In the genomic region with DNA sequence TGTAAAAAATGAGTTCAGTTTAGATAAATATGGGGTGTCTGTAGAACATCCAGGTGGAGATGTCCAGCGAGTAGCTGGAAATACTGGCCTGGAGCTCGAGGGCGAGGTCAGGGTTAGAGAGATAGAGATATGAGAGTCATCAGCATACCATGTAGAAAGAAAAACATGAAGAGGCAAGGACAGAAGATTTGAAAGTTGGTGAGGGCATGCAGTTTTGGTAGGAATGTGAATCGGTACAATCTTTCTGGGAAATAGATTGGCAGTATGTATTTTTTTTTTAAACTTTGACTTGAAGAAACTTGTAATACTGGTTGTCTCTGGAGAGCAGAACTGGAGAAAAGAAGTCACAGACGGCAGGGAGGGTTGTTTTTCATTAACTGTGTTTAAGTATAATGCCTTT, we compare ENCODE assay signal across 18 cellular contexts. TPM values are rescaled to one million over a fixed set of nuclear protein-coding genes. Genes with fewer than 3 reads are reported as not detected.
DNase-seq lines count a peak whose midpoint lies in the region; ATAC-seq, FAIRE-seq and TF ChIP-seq lines count a peak whose summit lies in the region.
"Had no signal": no experiment of that assay in that cellular context is flagged by ENCODE, and none has a peak within 500 bp of the region (broad histone marks: within the 10 kb centered on the region; RNA-seq: fewer than 3 reads in every experiment).

No MANE protein-coding gene starts in this region.

- no peaks in the 10 kb centered on the region for H3F3A ChIP-seq in Loucy (ENCODE audit: low read depth)

- DNase-seq in DND-41 (no peak), keratinocyte (ENCODE audit: low read depth, low spot score) (no peak), type B pancreatic cell (ENCODE audit: extremely low spot score, unreplicated experiment) (no peak), OCI-M1 (lab: John Stamatoyannopoulos, UW) (no peak)
- DNase-seq in stimulated activated CD4-positive, alpha-beta T cell treated with anti-CD3 and anti-CD28 coated beads, Interleukin-4, amount 100 ng/mL, for 24 hours, result no peak
- DNase-seq: Caco-2, GDM1, GM23248 had no signal

- H3K36me3 ChIP-seq in DND-41 (ENCODE audit: insufficient read depth, low read length), result peaks cover 5% of the 10 kb centered on the region; the same call in 1 of the 2 replicates
- no peaks in the 10 kb centered on the region for H3K36me3 ChIP-seq in Loucy (ENCODE audit: insufficient read depth, low read length)
- no peaks in the 10 kb centered on the region for H3K36me3 ChIP-seq in keratinocyte (ENCODE audit: control insufficient read depth in 2 of 2, extremely low read depth in 1 of 2, insufficient read depth in 2 of 2, low read length in 2 of 2)

- no peaks in the 10 kb centered on the region for H3K9me1 ChIP-seq in keratinocyte (ENCODE audit: control insufficient read depth, extremely low read depth, insufficient read depth, low read length)

- H3K4me1 Mint-ChIP-seq in type B pancreatic cell (ENCODE audit: unreplicated experiment), result peaks cover 6% of the 10 kb centered on the region

- peaks cover 4% of the 10 kb centered on the region for H3K36me3 Mint-ChIP-seq in type B pancreatic cell

- H3K9me2 ChIP-seq in Loucy (replicated peaks; ENCODE audit: low read depth, low read length), result no peaks in the 10 kb centered on the region

- ATAC-seq in DND-41 (ENCODE audit: insufficient read depth, low read depth) (no peak), GM18909 (IDR thresholded peaks at IDR 0.05; ENCODE audit: poor library complexity, unreplicated experiment) (no peak)

- H3K9me3 ChIP-seq in DND-41 (ENCODE audit: insufficient read depth, low read length, severe bottlenecking) (no peaks in the 10 kb centered on the region), Loucy (ENCODE audit: insufficient read depth, low read depth, low read length) (no peaks in the 10 kb centered on the region), keratinocyte (ENCODE audit: control insufficient read depth, low read depth, low read length) (no peaks in the 10 kb centered on the region)
- H3K9me3 ChIP-seq: BLaER1 treated with 17β-estradiol and CSF1 and Interleukin-3, amounts not matched to agents 10 nM and 100 nM; Caco-2; HAP-1 had no signal

- H3K4me1 ChIP-seq in DND-41 (ENCODE audit: insufficient read depth, low read length), result peaks cover 23% of the 10 kb centered on the region
- H3K4me1 ChIP-seq in Loucy (ENCODE audit: insufficient read depth, low read length, poor library complexity, severe bottlenecking), result peaks cover 9% of the 10 kb centered on the region
- H3K4me1 ChIP-seq in keratinocyte (ENCODE audit: control insufficient read depth, extremely low read depth, insufficient read depth, low read length), result peaks cover 7% of the 10 kb centered on the region

- H3K4me2 ChIP-seq in DND-41 (ENCODE audit: insufficient read depth, low read length) (no peak overlapping the region), Loucy (ENCODE audit: low read depth, low read length, poor library complexity, severe bottlenecking) (no peak overlapping the region), keratinocyte (ENCODE audit: control insufficient read depth, extremely low read depth, insufficient read depth, low read depth, low read length) (no peak overlapping the region)
- H3K4me2 ChIP-seq: BLaER1 treated with 17β-estradiol and CSF1 and Interleukin-3, amounts not matched to agents 10 nM and 100 nM had no signal

- no peak for FAIRE-seq in keratinocyte (lab: Jason Lieb, UNC)
- FAIRE-seq: D721Med had no signal

- peaks cover 25% of the 10 kb centered on the region for H3K79me2 ChIP-seq in DND-41 (ENCODE audit: insufficient read depth, low read length)
- H3K79me2 ChIP-seq in Loucy (ENCODE audit: insufficient read depth, low read length), result peaks cover 23% of the 10 kb centered on the region
- peaks cover 18% of the 10 kb centered on the region for H3K79me2 ChIP-seq in keratinocyte (ENCODE audit: control insufficient read depth, insufficient read depth, low read length)

- H2AFZ ChIP-seq in DND-41 (ENCODE audit: low read depth, low read length) (peak overlapping the region; percentile 59), Loucy (ENCODE audit: low read length) (peak overlapping the region; percentile 32; the same call in 1 of the 2 replicates), keratinocyte (ENCODE audit: control insufficient read depth, low read length) (peak overlapping the region; percentile 36)
- H2AFZ ChIP-seq: GM23248 had no signal

- H3K9ac ChIP-seq in DND-41 (ENCODE audit: low read depth, low read length) (no peak overlapping the region), Loucy (ENCODE audit: low read depth, low read length, poor library complexity, severe bottlenecking) (no peak overlapping the region), keratinocyte (ENCODE audit: control insufficient read depth, extremely low read depth, insufficient read depth, low read length) (no peak overlapping the region)
- H3K9ac ChIP-seq: BLaER1 treated with 17β-estradiol and CSF1 and Interleukin-3, amounts not matched to agents 10 nM and 100 nM; GM23248 had no signal

- no peaks in the 10 kb centered on the region for H3K27me3 Mint-ChIP-seq in type B pancreatic cell

- dilution Hi-C loops in keratinocyte (cut with MboI; ENCODE audit: extremely low pct_ligation_motif_present, low sequenced_read_pairs), result no loop called here

- H3K4me3 Mint-ChIP-seq in type B pancreatic cell, result peak overlapping the region; percentile 13
- H3K4me3 Mint-ChIP-seq: B cell had no signal

- no peaks in the 10 kb centered on the region for H4K20me1 ChIP-seq in DND-41 (ENCODE audit: insufficient read depth, low read length)
- peaks cover 6% of the 10 kb centered on the region for H4K20me1 ChIP-seq in Loucy (ENCODE audit: insufficient read depth, low read length, poor library complexity, severe bottlenecking)
- no peaks in the 10 kb centered on the region for H4K20me1 ChIP-seq in keratinocyte (ENCODE audit: control insufficient read depth, extremely low read depth, insufficient read depth, low read length)

- no peak overlapping the region for H3K4me3 ChIP-seq in DND-41 (ENCODE audit: low read depth in 1 of 2, low read length in 2 of 2)
- H3K4me3 ChIP-seq in Loucy (ENCODE audit: low read length, poor library complexity, severe bottlenecking), result no peak overlapping the region
- no peak overlapping the region for H3K4me3 ChIP-seq in keratinocyte (ENCODE audit: control insufficient read depth in 2 of 3, extremely low read depth in 1 of 3, insufficient read depth in 2 of 3, low read depth in 1 of 3, low read length in 3 of 3)
- H3K4me3 ChIP-seq: BLaER1 treated with 17β-estradiol and CSF1 and Interleukin-3, amounts not matched to agents 10 nM and 100 nM; GM23248; HAP-1 had no signal

- no peaks in the 10 kb centered on the region for H3K9me3 Mint-ChIP-seq in type B pancreatic cell

- no peak overlapping the region for H3K27ac ChIP-seq in DND-41 (ENCODE audit: low read length)
- no peak overlapping the region for H3K27ac ChIP-seq in keratinocyte (ENCODE audit: control insufficient read depth, insufficient read depth, low read length)
- H3K27ac ChIP-seq: BLaER1 treated with 17β-estradiol and CSF1 and Interleukin-3, amounts not matched to agents 10 nM and 100 nM; GM23248 had no signal

- TF ChIP-seq CTCF in DND-41 (IDR thresholded peaks at IDR 0.05; ENCODE audit: borderline replicate concordance, extremely low read depth, low read length, poor library complexity, severe bottlenecking) (no peak), Loucy (conservative IDR thresholded peaks at IDR 0.05; ENCODE audit: low read length) (no peak), keratinocyte (optimal IDR thresholded peaks at IDR 0.05 in 1 of 3, IDR thresholded peaks at IDR 0.05 in 1 of 3, conservative IDR thresholded peaks at IDR 0.05 in 1 of 3; ENCODE audit: extremely low read depth in 1 of 3, insufficient read depth in 2 of 3, low read length in 3 of 3) (no peak), type B pancreatic cell (conservative IDR thresholded peaks at IDR 0.05) (no peak)

- H3K27ac Mint-ChIP-seq in type B pancreatic cell, result peak overlapping the region; percentile 23
- H3K27ac Mint-ChIP-seq: B cell had no signal

- H3K27me3 ChIP-seq in DND-41 (ENCODE audit: insufficient read depth, low read length, poor library complexity) (no peaks in the 10 kb centered on the region), Loucy (ENCODE audit: insufficient read depth, low read length, poor library complexity, severe bottlenecking) (no peaks in the 10 kb centered on the region), keratinocyte (ENCODE audit: control insufficient read depth, extremely low read depth, insufficient read depth, low read length) (no peaks in the 10 kb centered on the region)

RNA-seq across cellular contexts. Expression of a gene that starts 2.4 kb away (rescaled TPM):
- 78.8 to 94.0 TPM (median 83.7 TPM) in 3 replicates for polyA plus RNA-seq in keratinocyte
- polyA plus RNA-seq in keratinocyte (2011; ENCODE audit: low read depth), result 43.5 TPM
- polyA plus RNA-seq in keratinocyte (2011; cell fraction: cytosol; rRNA removed), result 82.5 and 90.0 TPM in 2 replicates
- polyA plus RNA-seq in keratinocyte (2011; cell fraction: nucleus; rRNA removed), result 50.4 and 54.8 TPM in 2 replicates
- 43.6 and 82.8 TPM in 2 replicates for polyA plus RNA-seq in keratinocyte (2012; ENCODE audit: low replicate concordance)
- polyA minus RNA-seq in keratinocyte, result 71.4 to 105 TPM (median 90.9 TPM) in 3 replicates
- polyA minus RNA-seq in keratinocyte (2011; cell fraction: cytosol; rRNA and poly(A)+ RNA removed), result 87.1 TPM
- polyA minus RNA-seq in keratinocyte (2011; cell fraction: nucleus; rRNA and poly(A)+ RNA removed), result 25.4 and 29.2 TPM in 2 replicates
- total RNA-seq in type B pancreatic cell (ENCODE audit: low replicate concordance), result 67.0 and 79.3 TPM in 2 replicates

RNA-seq across cellular contexts. Expression of a gene that starts 25.1 kb away (rescaled TPM):
- 1.5 to 3.2 TPM (median 1.6 TPM) in 3 replicates for polyA plus RNA-seq in keratinocyte
- 3.3 TPM for polyA plus RNA-seq in keratinocyte (2011; ENCODE audit: low read depth)
- polyA plus RNA-seq in keratinocyte (2011; cell fraction: cytosol; rRNA removed), result 1.9 and 2.4 TPM in 2 replicates
- 6.4 and 7.0 TPM in 2 replicates for polyA plus RNA-seq in keratinocyte (2011; cell fraction: nucleus; rRNA removed)
- polyA plus RNA-seq in keratinocyte (2012; ENCODE audit: low replicate concordance), result 2.8 and 5.0 TPM in 2 replicates
- polyA minus RNA-seq in keratinocyte, result 1.5 to 6.5 TPM (median 2.3 TPM) in 3 replicates
- polyA minus RNA-seq in keratinocyte (2011; cell fraction: cytosol; rRNA and poly(A)+ RNA removed), result 2.7 TPM
- 1.2 and 1.4 TPM in 2 replicates for polyA minus RNA-seq in keratinocyte (2011; cell fraction: nucleus; rRNA and poly(A)+ RNA removed)
- 18.8 and 34.1 TPM in 2 replicates for total RNA-seq in type B pancreatic cell (ENCODE audit: low replicate concordance)

RNA-seq across cellular contexts. Expression of a gene that starts 36.0 kb away (rescaled TPM):
- not detected in 3 replicates for polyA plus RNA-seq in keratinocyte
- polyA plus RNA-seq in keratinocyte (2011; ENCODE audit: low read depth), result not detected
- polyA plus RNA-seq in keratinocyte (2011; cell fraction: cytosol; rRNA removed), result not detected in 2 replicates
- polyA plus RNA-seq in keratinocyte (2011; cell fraction: nucleus; rRNA removed), result not detected in 2 replicates
- polyA plus RNA-seq in keratinocyte (2012; ENCODE audit: low replicate concordance), result not detected in 2 replicates
- not detected in 3 replicates for polyA minus RNA-seq in keratinocyte
- polyA minus RNA-seq in keratinocyte (2011; cell fraction: cytosol; rRNA and poly(A)+ RNA removed), result not detected
- polyA minus RNA-seq in keratinocyte (2011; cell fraction: nucleus; rRNA and poly(A)+ RNA removed), result not detected in 2 replicates
- total RNA-seq in type B pancreatic cell (ENCODE audit: low replicate concordance), result not detected in 2 replicates
- total RNA-seq: A172, Caco-2, Daoy, GM23248, H4, HT1080 had no signal
- polyA plus RNA-seq: GM23248 had no signal

RNA-seq across cellular contexts. Expression of a gene that starts 40.8 kb away (rescaled TPM):
- 0.12 to 0.42 TPM (median 0.26 TPM) in 3 replicates for polyA plus RNA-seq in keratinocyte
- polyA plus RNA-seq in keratinocyte (2011; ENCODE audit: low read depth), result 0.66 TPM
- polyA plus RNA-seq in keratinocyte (2011; cell fraction: cytosol; rRNA removed), result 0.09 and 0.21 TPM in 2 replicates
- 0.25 and 0.40 TPM in 2 replicates for polyA plus RNA-seq in keratinocyte (2011; cell fraction: nucleus; rRNA removed)
- 0.15 and 0.66 TPM in 2 replicates for polyA plus RNA-seq in keratinocyte (2012; ENCODE audit: low replicate concordance)
- 5.9 TPM in 1 of 3 replicates, not detected in the others for polyA minus RNA-seq in keratinocyte
- polyA minus RNA-seq in keratinocyte (2011; cell fraction: cytosol; rRNA and poly(A)+ RNA removed), result not detected
- not detected in 2 replicates for polyA minus RNA-seq in keratinocyte (2011; cell fraction: nucleus; rRNA and poly(A)+ RNA removed)
- 1.5 and 5.2 TPM in 2 replicates for total RNA-seq in type B pancreatic cell (ENCODE audit: low replicate concordance)
- total RNA-seq: Daoy, GM23248, H4, HT1080 had no signal

RNA-seq across cellular contexts. Expression of a gene that starts 47.9 kb away (rescaled TPM):
- 4.2 to 7.1 TPM (median 4.5 TPM) in 3 replicates for polyA plus RNA-seq in keratinocyte
- 9.7 TPM for polyA plus RNA-seq in keratinocyte (2011; ENCODE audit: low read depth)
- 4.0 and 4.4 TPM in 2 replicates for polyA plus RNA-seq in keratinocyte (2011; cell fraction: cytosol; rRNA removed)
- polyA plus RNA-seq in keratinocyte (2011; cell fraction: nucleus; rRNA removed), result 29.0 and 37.2 TPM in 2 replicates
- polyA plus RNA-seq in keratinocyte (2012; ENCODE audit: low replicate concordance), result 7.5 and 8.8 TPM in 2 replicates
- 17.6 to 143 TPM (median 35.8 TPM) in 3 replicates for polyA minus RNA-seq in keratinocyte
- 14.6 TPM for polyA minus RNA-seq in keratinocyte (2011; cell fraction: cytosol; rRNA and poly(A)+ RNA removed)
- 30.2 and 54.8 TPM in 2 replicates for polyA minus RNA-seq in keratinocyte (2011; cell fraction: nucleus; rRNA and poly(A)+ RNA removed)
- total RNA-seq in type B pancreatic cell (ENCODE audit: low replicate concordance), result 44.1 and 77.2 TPM in 2 replicates
